13 cellular contexts compared by ENCODE assay signal in genomic region chr5:37735649-37736347, GRCh38.
DNase-seq lines count a peak whose midpoint lies in the region; ATAC-seq and TF ChIP-seq lines count a peak whose summit lies in the region.
"Had no signal": no experiment of that assay in that cellular context is flagged by ENCODE, and none has a peak within 500 bp of the region (broad histone marks: within the 10 kb centered on the region; RNA-seq: fewer than 3 reads in every experiment).

No MANE protein-coding gene starts in this region.

- TF ChIP-seq POLR2A in lower leg skin (IDR thresholded peaks at IDR 0.05): no peak

- no peaks in the 10 kb centered on the region for H3K4me1 ChIP-seq in right atrium auricular region

- H3K4me3 ChIP-seq in right atrium auricular region (no peak overlapping the region), lower leg skin (ENCODE audit: low read depth, poor library complexity, severe bottlenecking) (no peak overlapping the region)
- H3K4me3 ChIP-seq: upper lobe of left lung had no signal

- no peak for ATAC-seq in left ventricle myocardium superior

- no peaks in the 10 kb centered on the region for H3K27me3 ChIP-seq in right atrium auricular region
- H3K27me3 ChIP-seq: upper lobe of left lung had no signal

- 62 to 66% methylated on average over 4 of the region's 4 CpGs for WGBS in lower leg skin, 2 donors

- TF ChIP-seq CTCF in right atrium auricular region (IDR thresholded peaks at IDR 0.05): no peak
- TF ChIP-seq CTCF in lower leg skin (IDR thresholded peaks at IDR 0.05): no peak

- DNase-seq in left ventricle myocardium superior (peak; percentile 37), right atrium auricular region (ENCODE audit: low spot score) (no peak), SK-MEL-5 (ENCODE audit: low read depth, low spot score) (peak; percentile 94), glomerular visceral epithelial cell (ENCODE audit: extremely low spot score) (peak; percentile 72), NCI-H2227 (lab: John Stamatoyannopoulos, UW; ENCODE audit: unreplicated experiment) (no peak), SW 1271 (lab: John Stamatoyannopoulos, UW) (no peak), lower leg skin (ENCODE audit: low spot score in 2 of 2) (no peak)
- DNase-seq: activated CD4-positive, alpha-beta T cell treated with anti-CD3 and anti-CD28 coated beads, Interleukin-2, amount 50 U/mL, for 1 hour; amniotic stem cell; SIG-M5; upper lobe of left lung had no signal

- H3K36me3 ChIP-seq in right atrium auricular region: no peaks in the 10 kb centered on the region

- H3K27ac ChIP-seq in right atrium auricular region (no peak overlapping the region), temporal lobe (ENCODE audit: low read depth, low read length) (peak overlapping the region; percentile 36)
- H3K27ac ChIP-seq: epithelial cell of prostate, upper lobe of left lung had no signal

- no peaks in the 10 kb centered on the region for H3K9me3 ChIP-seq in right atrium auricular region
- H3K9me3 ChIP-seq: upper lobe of left lung had no signal

- intact Hi-C loops in left ventricle myocardium superior (cut with micrococcal nuclease) (no loop called here), lower leg skin (cut with DNase I; ENCODE audit: low total_unique reads) (no loop called here)

- in situ Hi-C loops in SK-MEL-5 (cut with HindIII; ENCODE audit: low pct_unique_long_range_greater_than_20kb, low sequenced_read_pairs): no loop called here

Comparison
In these comparisons a context has a peak if more than half of its experiments do, and no peak if none do; other contexts are left out.
1. DNase-seq: peak in left ventricle myocardium superior (single experiment), SK-MEL-5 (single experiment) and glomerular visceral epithelial cell (single experiment); none in right atrium auricular region (single experiment), NCI-H2227 (single experiment), SW 1271 (0 of 2) and lower leg skin (0 of 2).